In the genomic region with DNA sequence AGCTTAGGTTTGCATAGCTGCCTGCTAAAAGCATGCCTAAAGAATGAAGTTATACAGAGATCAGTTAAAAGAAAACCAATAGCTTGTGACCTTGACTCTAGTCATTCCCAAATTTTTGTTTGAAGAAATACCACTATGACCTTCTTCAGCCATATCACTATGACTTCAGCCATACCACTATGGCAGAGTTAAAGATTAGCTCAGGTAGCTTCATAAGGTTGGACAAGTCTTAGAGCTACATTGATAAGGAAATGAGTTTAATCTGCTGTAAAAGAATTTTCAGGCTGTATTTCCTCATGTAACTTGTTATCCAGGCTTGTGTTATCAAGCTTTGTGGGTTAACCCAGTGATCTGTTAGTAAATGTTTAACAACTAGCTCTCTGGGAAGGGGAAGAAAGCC, we compare ENCODE assay signal across 34 cellular contexts. TPM values are rescaled to one million over a fixed set of nuclear protein-coding genes. Genes with fewer than 3 reads are reported as not detected.
A peak's percentile ranks its signal among the peaks of the same experiment; 100 is the strongest.
DNase-seq lines count a peak whose midpoint lies in the region; ATAC-seq, FAIRE-seq and TF ChIP-seq lines count a peak whose summit lies in the region.
"Had no signal": no experiment of that assay in that cellular context is flagged by ENCODE, and none has a peak within 500 bp of the region (broad histone marks: within the 10 kb centered on the region; RNA-seq: fewer than 3 reads in every experiment).

No MANE protein-coding gene starts in this region.

- H3K79me2 ChIP-seq in astrocyte (ENCODE audit: insufficient read depth, low read length), result no peaks in the 10 kb centered on the region

- peak; percentile 38 for DNase-seq in DMS53 (lab: John Stamatoyannopoulos, UW)
- DNase-seq in astrocyte (ENCODE audit: low read depth), result peak; percentile 29
- peak; percentile 7 for DNase-seq in left kidney (ENCODE audit: low read depth, low spot score)
- DNase-seq in renal cortical epithelial cell (ENCODE audit: low read depth), result peak; percentile 45
- no peak for DNase-seq in G401 (ENCODE audit: low spot score)
- no peak for DNase-seq in activated T-cell treated with anti-CD3 and anti-CD28 coated beads, Interleukin-2, amount 50 U/mL, for 72 hours
- DNase-seq: activated CD4-positive, alpha-beta T cell treated with anti-CD3 and anti-CD28 coated beads for 48 hours; activated naive CD8-positive, alpha-beta T cell treated with anti-CD3 and anti-CD28 coated beads, Interleukin-2, amount 50 U/mL, for 24 hours; activated T-cell treated with anti-CD3 and anti-CD28 coated beads, Interleukin-2, amount 50 U/mL, for 4 hours; effector memory CD4-positive, alpha-beta T cell; EL; erythroblast; GOT3; head of caudate nucleus; left cardiac atrium; naive thymus-derived CD8-positive, alpha-beta T cell; NCI-H1105; NCI-H1930; NCI-H526 treated with DMSO at 0.1 percent for 48 hours; occipital lobe; SIG-M5; stimulated activated CD4-positive, alpha-beta T cell treated with anti-CD3 and anti-CD28 coated beads, Interleukin-2, amount 100 ng/mL, for 48 hours; substantia nigra; T1000; WERI-Rb-1 had no signal

- H3K27ac Mint-ChIP-seq in astrocyte (ENCODE audit: unreplicated experiment), result no peak overlapping the region
- H3K27ac Mint-ChIP-seq in activated T-cell treated with anti-CD3 and anti-CD28 coated beads, Interleukin-2, amount 50 U/mL, for 72 hours, result no peak overlapping the region
- H3K27ac Mint-ChIP-seq: activated naive CD8-positive, alpha-beta T cell treated with anti-CD3 and anti-CD28 coated beads, Interleukin-2, amount 50 U/mL, for 24 hours; CD14-positive monocyte; naive thymus-derived CD8-positive, alpha-beta T cell had no signal

- TF ChIP-seq CTCF in astrocyte (IDR thresholded peaks at IDR 0.05; ENCODE audit: insufficient read depth, low read depth, low read length), result no peak

- H3K27me3 ChIP-seq in astrocyte (ENCODE audit: insufficient read depth, low read length), result no peaks in the 10 kb centered on the region

- no peaks in the 10 kb centered on the region for H3K36me3 ChIP-seq in astrocyte (ENCODE audit: insufficient read depth, low read length)
- H3K36me3 ChIP-seq: WERI-Rb-1 had no signal

- H3K4me3 ChIP-seq in astrocyte (ENCODE audit: insufficient read depth, low read depth, low read length), result no peak overlapping the region
- H3K4me3 ChIP-seq: skin epidermis had no signal

- H3K4me3 Mint-ChIP-seq in astrocyte (ENCODE audit: unreplicated experiment), result no peak overlapping the region
- H3K4me3 Mint-ChIP-seq in activated T-cell treated with anti-CD3 and anti-CD28 coated beads, Interleukin-2, amount 50 U/mL, for 72 hours, result no peak overlapping the region
- H3K4me3 Mint-ChIP-seq: activated naive CD8-positive, alpha-beta T cell treated with anti-CD3 and anti-CD28 coated beads, Interleukin-2, amount 50 U/mL, for 24 hours; activated T-cell treated with anti-CD3 and anti-CD28 coated beads, Interleukin-2, amount 50 U/mL, for 4 hours; brain; CD14-positive monocyte; naive thymus-derived CD8-positive, alpha-beta T cell had no signal

- ATAC-seq in HG03175 (IDR thresholded peaks at IDR 0.05; ENCODE audit: unreplicated experiment) (no peak), HG03469 (IDR thresholded peaks at IDR 0.05; ENCODE audit: unreplicated experiment) (no peak)
- ATAC-seq in activated T-cell treated with anti-CD3 and anti-CD28 coated beads, Interleukin-2, amount 50 U/mL, for 72 hours (replicated peaks in 1 of 2), result no peak
- ATAC-seq: activated naive CD8-positive, alpha-beta T cell treated with anti-CD3 and anti-CD28 coated beads, Interleukin-2, amount 50 U/mL, for 24 hours; activated T-cell treated with anti-CD3 and anti-CD28 coated beads, Interleukin-2, amount 50 U/mL, for 4 hours; left cardiac atrium; naive thymus-derived CD8-positive, alpha-beta T cell; Panc1 had no signal

- H3K4me2 ChIP-seq in astrocyte (ENCODE audit: low read length), result no peak overlapping the region

- no peaks in the 10 kb centered on the region for H3K27me3 Mint-ChIP-seq in astrocyte (ENCODE audit: low read depth, unreplicated experiment)
- H3K27me3 Mint-ChIP-seq in activated T-cell treated with anti-CD3 and anti-CD28 coated beads, Interleukin-2, amount 50 U/mL, for 72 hours (ENCODE audit: low read depth), result no peaks in the 10 kb centered on the region
- H3K27me3 Mint-ChIP-seq: activated naive CD8-positive, alpha-beta T cell treated with anti-CD3 and anti-CD28 coated beads, Interleukin-2, amount 50 U/mL, for 24 hours; brain; naive thymus-derived CD8-positive, alpha-beta T cell had no signal

- H3K9ac ChIP-seq in astrocyte (ENCODE audit: low read length), result no peak overlapping the region

- in situ Hi-C loops in G401 (cut with HindIII; ENCODE audit: low sequenced_read_pairs), result no loop called here

- H3K9me3 Mint-ChIP-seq in astrocyte (ENCODE audit: unreplicated experiment), result no peaks in the 10 kb centered on the region
- no peaks in the 10 kb centered on the region for H3K9me3 Mint-ChIP-seq in activated T-cell treated with anti-CD3 and anti-CD28 coated beads, Interleukin-2, amount 50 U/mL, for 72 hours
- H3K9me3 Mint-ChIP-seq: activated naive CD8-positive, alpha-beta T cell treated with anti-CD3 and anti-CD28 coated beads, Interleukin-2, amount 50 U/mL, for 24 hours; activated T-cell treated with anti-CD3 and anti-CD28 coated beads, Interleukin-2, amount 50 U/mL, for 4 hours; brain had no signal

- peaks cover 10% of the 10 kb centered on the region for H3K4me1 Mint-ChIP-seq in astrocyte (ENCODE audit: low read depth, unreplicated experiment)
- H3K4me1 Mint-ChIP-seq in activated T-cell treated with anti-CD3 and anti-CD28 coated beads, Interleukin-2, amount 50 U/mL, for 72 hours (ENCODE audit: low read depth), result no peaks in the 10 kb centered on the region
- H3K4me1 Mint-ChIP-seq: activated naive CD8-positive, alpha-beta T cell treated with anti-CD3 and anti-CD28 coated beads, Interleukin-2, amount 50 U/mL, for 24 hours; brain; CD14-positive monocyte; naive thymus-derived CD8-positive, alpha-beta T cell had no signal

- no peaks in the 10 kb centered on the region for H3K9me3 ChIP-seq in astrocyte (ENCODE audit: insufficient read depth, low read depth, low read length)

- FAIRE-seq in astrocyte (lab: Jason Lieb, UNC), result no peak
- FAIRE-seq: D721Med, GM12892 had no signal

- no peaks in the 10 kb centered on the region for H4K20me1 ChIP-seq in astrocyte (ENCODE audit: insufficient read depth, low read length)

- no peaks in the 10 kb centered on the region for H3K4me1 ChIP-seq in astrocyte (ENCODE audit: insufficient read depth, low read length)

- peak overlapping the region; percentile 26 for H3K27ac ChIP-seq in astrocyte (ENCODE audit: low read depth, low read length)
- H3K27ac ChIP-seq: skin epidermis, WERI-Rb-1 had no signal

- no peaks in the 10 kb centered on the region for H3K36me3 Mint-ChIP-seq in astrocyte (ENCODE audit: low read depth, unreplicated experiment)
- no peaks in the 10 kb centered on the region for H3K36me3 Mint-ChIP-seq in activated T-cell treated with anti-CD3 and anti-CD28 coated beads, Interleukin-2, amount 50 U/mL, for 72 hours (ENCODE audit: insufficient read depth in 2 of 2)
- H3K36me3 Mint-ChIP-seq: brain; CD14-positive monocyte; naive thymus-derived CD8-positive, alpha-beta T cell had no signal

- H2AFZ ChIP-seq in astrocyte (ENCODE audit: low read depth, low read length), result no peak overlapping the region

RNA-seq across cellular contexts. Expression of a gene that starts 30.7 kb away (rescaled TPM):
- total RNA-seq in astrocyte, result not detected in 2 replicates
- total RNA-seq in renal cortical epithelial cell, result 0.05 TPM in 1 of 2 replicates, not detected in the other
- not detected in 2 replicates for total RNA-seq in G401 (2014; rRNA removed; shearing (Covaris generic))
- not detected for total RNA-seq in activated T-cell treated with anti-CD3 and anti-CD28 coated beads, Interleukin-2, amount 50 U/mL, for 72 hours
- total RNA-seq: fibroblast of villous mesenchyme; naive thymus-derived CD8-positive, alpha-beta T cell; occipital lobe had no signal

Comparison
In these comparisons a context has a peak if more than half of its experiments do, and no peak if none do; other contexts are left out.
1. DNase-seq: peak in DMS53 (single experiment), astrocyte (single experiment), left kidney (single experiment) and renal cortical epithelial cell (single experiment); none in G401 (single experiment) and activated T-cell treated with anti-CD3 and anti-CD28 coated beads, Interleukin-2, amount 50 U/mL, for 72 hours (0 of 2).